1 cellular context compared by ENCODE assay signal in genomic region chr3:23913873-23914743, GRCh38.
TF ChIP-seq lines count a peak whose summit lies in the region.

No MANE protein-coding gene starts in this region.

TF ChIP-seq in GM23338, 12 proteins besides CTCF, POLR2A, EP300 and RAD21 (continued from another document):
- TF ChIP-seq ZNF462 (CRISPR knock-in tag; IDR thresholded peaks at IDR 0.05) (no peak), NANOG (IDR thresholded peaks at IDR 0.05; ENCODE audit: borderline replicate concordance) (no peak), STAT1 (IDR thresholded peaks at IDR 0.05; ENCODE audit: unreplicated experiment) (no peak), EZH2phosphoT487 (IDR thresholded peaks at IDR 0.05; ENCODE audit: unreplicated experiment) (no peak)
- TF ChIP-seq, protein P1, sequence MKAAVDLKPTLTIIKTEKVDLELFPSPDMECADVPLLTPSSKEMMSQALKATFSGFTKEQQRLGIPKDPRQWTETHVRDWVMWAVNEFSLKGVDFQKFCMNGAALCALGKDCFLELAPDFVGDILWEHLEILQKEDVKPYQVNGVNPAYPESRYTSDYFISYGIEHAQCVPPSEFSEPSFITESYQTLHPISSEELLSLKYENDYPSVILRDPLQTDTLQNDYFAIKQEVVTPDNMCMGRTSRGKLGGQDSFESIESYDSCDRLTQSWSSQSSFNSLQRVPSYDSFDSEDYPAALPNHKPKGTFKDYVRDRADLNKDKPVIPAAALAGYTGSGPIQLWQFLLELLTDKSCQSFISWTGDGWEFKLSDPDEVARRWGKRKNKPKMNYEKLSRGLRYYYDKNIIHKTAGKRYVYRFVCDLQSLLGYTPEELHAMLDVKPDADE (IDR thresholded peaks at IDR 0.05) = no peak
TF ChIP-seq in GM23338: peak in this region for 0.
